In genomic region chr1:17011439-17012307, GRCh38 we compare ENCODE assay signal across 8 cellular contexts. TPM values are rescaled to one million over a fixed set of nuclear protein-coding genes. Genes with fewer than 3 reads are reported as not detected.
DNase-seq lines count a peak whose midpoint lies in the region; ATAC-seq, FAIRE-seq and TF ChIP-seq lines count a peak whose summit lies in the region.

Gene ATP13A2 (minus strand): TSS chr1:17011928. CDS start chr1:17011738, 190 bp downstream.

- H3K36me3 Mint-ChIP-seq in CD4-positive, CD25-positive, alpha-beta regulatory T cell: no peaks in the 10 kb centered on the region

- peak within 1 kb of the TSS; percentile 67 for H3K4me3 ChIP-seq in CD4-positive, CD25-positive, alpha-beta regulatory T cell (ENCODE audit: low read depth, low read length)
- H3K4me3 ChIP-seq in HL-60 (replicated peaks; ENCODE audit: insufficient read depth, low read length) (peak within 1 kb of the TSS; percentile 77), endothelial cell of umbilical vein (replicated peaks in 1 of 3; ENCODE audit: insufficient read depth in 1 of 3, low read depth in 1 of 3, low read length in 3 of 3) (peak within 1 kb of the TSS; percentile 20 to 62 (median 59))

- peak; percentile 72 for FAIRE-seq in endothelial cell of umbilical vein (lab: Jason Lieb, UNC)

- no peaks in the 10 kb centered on the region for H3K79me2 ChIP-seq in endothelial cell of umbilical vein (ENCODE audit: control insufficient read depth, insufficient read depth, low read length)

- peaks cover 0 to 24% (median 9%) of the 10 kb centered on the region in 4 donors for H3K4me1 Mint-ChIP-seq in CD4-positive, CD25-positive, alpha-beta regulatory T cell

- H2AFZ ChIP-seq in endothelial cell of umbilical vein (ENCODE audit: low read depth, low read length): peak within 1 kb of the TSS; percentile 94

- CTCF ChIA-PET in endothelial cell of umbilical vein (lab: Charles Lee): no interaction called here

- peak within 1 kb of the TSS; percentile 14 for H3K27ac ChIP-seq in CD4-positive, CD25-positive, alpha-beta regulatory T cell (ENCODE audit: insufficient read depth, low read length, poor library complexity, severe bottlenecking)
- no peak within 1 kb of the TSS for H3K27ac ChIP-seq in HL-60 (replicated peaks)
- H3K27ac ChIP-seq in endothelial cell of umbilical vein (ENCODE audit: insufficient read depth, low read depth, low read length): no peak within 1 kb of the TSS

- H3K36me3 ChIP-seq in CD4-positive, CD25-positive, alpha-beta regulatory T cell (ENCODE audit: control insufficient read depth, insufficient read depth, low read length): no peaks in the 10 kb centered on the region
- H3K36me3 ChIP-seq in endothelial cell of umbilical vein (ENCODE audit: control insufficient read depth in 2 of 2, extremely low read depth in 1 of 2, insufficient read depth in 2 of 2, low read length in 2 of 2): no peaks in the 10 kb centered on the region

- H3K27me3 Mint-ChIP-seq in CD4-positive, CD25-positive, alpha-beta regulatory T cell: no peaks in the 10 kb centered on the region

- POLR2A ChIA-PET in endothelial cell of umbilical vein (lab: Charles Lee): no interaction called here

- no peak for TF ChIP-seq POLR2A in endothelial cell of umbilical vein (IDR thresholded peaks at IDR 0.05; ENCODE audit: low read depth, low read length)

- H3K4me1 ChIP-seq in CD4-positive, CD25-positive, alpha-beta regulatory T cell (ENCODE audit: control insufficient read depth, insufficient read depth, low read length, poor library complexity, severe bottlenecking): peaks cover 19% of the 10 kb centered on the region
- H3K4me1 ChIP-seq in endothelial cell of umbilical vein (ENCODE audit: control insufficient read depth, extremely low read depth, insufficient read depth, low read length): peaks cover 24% of the 10 kb centered on the region

- H3K9me1 ChIP-seq in endothelial cell of umbilical vein (replicated peaks; ENCODE audit: control insufficient read depth, extremely low read depth, insufficient read depth, low read length): no peaks in the 10 kb centered on the region

- H4K20me1 ChIP-seq in endothelial cell of umbilical vein (replicated peaks; ENCODE audit: control insufficient read depth, extremely low read depth, insufficient read depth, low read length): no peaks in the 10 kb centered on the region

- DNase-seq in CD4-positive, CD25-positive, alpha-beta regulatory T cell: peak; percentile 80 to 91 (median 85)
- DNase-seq in HL-60 (ENCODE audit: low read depth in 1 of 2, low spot score in 1 of 2) (peak; percentile 59 to 73), NOMO-1 treated with dmso at 0.1 percent for 144 hours (lab: John Stamatoyannopoulos, UW; ENCODE audit: unreplicated experiment) (peak; percentile 38), endothelial cell of umbilical vein (ENCODE audit: low read depth, low spot score) (peak; percentile 75), midbrain (lab: John Stamatoyannopoulos, UW) (peak; percentile 84)
- DNase-seq in activated CD8-positive, alpha-beta memory T cell treated with anti-CD3 and anti-CD28 coated beads, Interleukin-2, amount 50 U/mL, for 48 hours: peak; percentile 89
- DNase-seq in stimulated activated CD8-positive, alpha-beta memory T cell treated with anti-CD3 and anti-CD28 coated beads, Interleukin-2, amount 100 ng/mL, for 1 hour (ENCODE audit: low read depth in 2 of 2): peak; percentile 59 to 70

- H3K9ac ChIP-seq in endothelial cell of umbilical vein (replicated peaks; ENCODE audit: extremely low read depth, insufficient read depth, low read length): peak within 1 kb of the TSS; percentile 26

- intact Hi-C loops in endothelial cell of umbilical vein (cut with micrococcal nuclease): loop anchor here (1.0 to 2.0 kb wide), 3 partner anchors 27 to 61 kb away; no protein-coding TSS in a partner anchor

- H3K27ac Mint-ChIP-seq in CD4-positive, CD25-positive, alpha-beta regulatory T cell: peak within 1 kb of the TSS; percentile 63 to 90 (median 71)

- BruUV-seq in endothelial cell of umbilical vein (replicated peaks; lab: Mats Ljungman, UMichigan): no TSS peak

- no peaks in the 10 kb centered on the region for H3K27me3 ChIP-seq in CD4-positive, CD25-positive, alpha-beta regulatory T cell (ENCODE audit: control insufficient read depth, insufficient read depth, low read length)
- no peaks in the 10 kb centered on the region for H3K27me3 ChIP-seq in HL-60 (ENCODE audit: insufficient read depth, poor library complexity, severe bottlenecking)
- H3K27me3 ChIP-seq in endothelial cell of umbilical vein (ENCODE audit: control insufficient read depth in 2 of 2, insufficient read depth in 2 of 2, low read length in 2 of 2): no peaks in the 10 kb centered on the region

- no peaks in the 10 kb centered on the region for H3K9me3 ChIP-seq in CD4-positive, CD25-positive, alpha-beta regulatory T cell (ENCODE audit: control insufficient read depth in 2 of 2, low read length in 2 of 2)
- H3K9me3 ChIP-seq in endothelial cell of umbilical vein (replicated peaks; ENCODE audit: control insufficient read depth, insufficient read depth, low read length): no peaks in the 10 kb centered on the region

- peak; percentile 99 to 100 for ATAC-seq in CD4-positive, CD25-positive, alpha-beta regulatory T cell (ENCODE audit: low read depth in 2 of 2)
- peak; percentile 74 for ATAC-seq in GM19438 (IDR thresholded peaks at IDR 0.05; ENCODE audit: low read depth, unreplicated experiment)

- peak within 1 kb of the TSS; percentile 66 for H3K4me2 ChIP-seq in endothelial cell of umbilical vein (ENCODE audit: insufficient read depth, low read length)

- no peak for TF ChIP-seq CTCF in HL-60 (IDR thresholded peaks at IDR 0.05; ENCODE audit: insufficient read depth, low read length)
- no peak for TF ChIP-seq CTCF in endothelial cell of umbilical vein (IDR thresholded peaks at IDR 0.05; ENCODE audit: extremely low read depth in 1 of 2, insufficient read depth in 1 of 2, low read depth in 1 of 2, low read length in 2 of 2)

- dilution Hi-C loops in endothelial cell of umbilical vein (cut with MboI; ENCODE audit: extremely low pct_ligation_motif_present, low sequenced_read_pairs): no loop called here

- H3K4me3 Mint-ChIP-seq in CD4-positive, CD25-positive, alpha-beta regulatory T cell: peak within 1 kb of the TSS; percentile 85 to 96 (median 89)

- no peaks in the 10 kb centered on the region for H3K9me3 Mint-ChIP-seq in CD4-positive, CD25-positive, alpha-beta regulatory T cell

TF ChIP-seq in endothelial cell of umbilical vein, 7 proteins besides CTCF, POLR2A, EP300 and RAD21:
- TF ChIP-seq POLR2AphosphoS5 (IDR thresholded peaks at IDR 0.05; ENCODE audit: insufficient read depth, low read depth, low read length) (peak; percentile 64), EZH2 (IDR thresholded peaks at IDR 0.05; ENCODE audit: borderline replicate concordance, low read depth, low read length, severe bottlenecking) (no peak), MYC (IDR thresholded peaks at IDR 0.05; ENCODE audit: low read depth, low read length) (no peak), JUN (IDR thresholded peaks at IDR 0.05; ENCODE audit: borderline replicate concordance, insufficient read depth, insufficient read length, low read depth) (no peak)

RNA-seq across cellular contexts. Expression of gene ATP13A2, which starts in this region (rescaled TPM):
- 41.7 TPM for total RNA-seq in CD4-positive, CD25-positive, alpha-beta regulatory T cell
- 10 to 100 TPM; 29.7 to 33.8 (median 31.6) TPM for polyA plus RNA-seq in CD4-positive, CD25-positive, alpha-beta regulatory T cell
- 44.9 and 52.3 TPM in 2 replicates for total RNA-seq in endothelial cell of umbilical vein
- polyA plus RNA-seq in endothelial cell of umbilical vein: 60.6 and 76.2 TPM in 2 replicates
- polyA plus RNA-seq in endothelial cell of umbilical vein (2011; cell fraction: cytosol; rRNA removed): 37.5 and 49.2 TPM in 2 replicates
- polyA plus RNA-seq in endothelial cell of umbilical vein (2011; cell fraction: nucleus; rRNA removed): 45.9 and 59.4 TPM in 2 replicates
- 39.3 and 54.0 TPM in 2 replicates for polyA plus RNA-seq in endothelial cell of umbilical vein (2012)
- 71.4 and 71.6 TPM in 2 replicates for polyA minus RNA-seq in endothelial cell of umbilical vein
- polyA minus RNA-seq in endothelial cell of umbilical vein (2011; cell fraction: cytosol; rRNA and poly(A)+ RNA removed): 15.1 TPM
- 25.1 and 38.6 TPM in 2 replicates for polyA minus RNA-seq in endothelial cell of umbilical vein (2011; cell fraction: nucleus; rRNA and poly(A)+ RNA removed)

Comparison
In these comparisons a context has a peak if more than half of its experiments do, and no peak if none do; other contexts are left out.
1. DNase-seq: peak in every context shown above with its lines; median percentile 89 in activated CD8-positive, alpha-beta memory T cell treated with anti-CD3 and anti-CD28 coated beads, Interleukin-2, amount 50 U/mL, for 48 hours; 85 in CD4-positive, CD25-positive, alpha-beta regulatory T cell; 84 in midbrain; 75 in endothelial cell of umbilical vein; 66 in HL-60; 64 in stimulated activated CD8-positive, alpha-beta memory T cell treated with anti-CD3 and anti-CD28 coated beads, Interleukin-2, amount 100 ng/mL, for 1 hour; 38 in NOMO-1 treated with dmso at 0.1 percent for 144 hours.